In the genomic region with DNA sequence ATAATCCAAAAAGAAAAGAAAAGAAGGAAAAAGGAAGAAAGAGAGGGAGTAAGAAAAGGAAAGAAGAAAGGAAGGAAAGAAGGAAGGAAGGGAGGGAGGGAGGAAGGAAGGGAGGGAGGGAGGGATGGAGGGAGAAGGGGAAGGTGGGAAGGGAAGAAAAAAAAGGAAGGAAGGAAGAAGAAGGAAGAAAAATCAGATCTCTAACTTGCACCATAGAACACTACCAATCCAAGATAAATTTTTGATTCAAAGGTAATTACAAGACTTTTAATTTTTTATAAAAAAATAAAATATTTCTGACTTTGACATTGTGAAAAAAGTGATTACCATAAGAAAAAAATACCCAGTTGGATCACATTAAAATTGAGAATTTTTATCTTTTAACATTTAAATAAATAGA, we compare ENCODE assay signal across 7 cellular contexts.
"Had no signal": no experiment of that assay in that cellular context is flagged by ENCODE, and none has a peak within 500 bp of the region (broad histone marks: within the 10 kb centered on the region; RNA-seq: fewer than 3 reads in every experiment).

No MANE protein-coding gene starts in this region.

- ATAC-seq: GM12878 had no signal

- H3K4me3 ChIP-seq: GM12878 had no signal

- FAIRE-seq: G401.6, GM12878, GM12891, GM12892, GM19239 had no signal

- DNase-seq: GDM1, GF-D8 had no signal
